Comparison of ENCODE assay signal across 1 cellular context in genomic region chr6:166383817-166384363, GRCh38.
A peak's percentile ranks its signal among the peaks of the same experiment; 100 is the strongest.
TF ChIP-seq lines count a peak whose summit lies in the region.
"Not testable (repeated sequence)": the region's sequence is repeated elsewhere in the genome, so short reads cannot be mapped to it uniquely, and the experiment has no call there.

No MANE protein-coding gene starts in this region.

TF ChIP-seq in K562, 482 proteins besides CTCF, POLR2A, EP300 and RAD21:
- TF ChIP-seq ZBTB33 (CRISPR knock-in tag; IDR thresholded peaks at IDR 0.05), result peak; percentile 85; the same call in 1 of the 2 replicates
- TF ChIP-seq PKNOX1 (IDR thresholded peaks at IDR 0.05), result peak; percentile 86
- TF ChIP-seq HNRNPLL (IDR thresholded peaks at IDR 0.05; ENCODE audit: low read depth, low read length, poor library complexity, severe bottlenecking), result peak; percentile 81
- peak; percentile 61; a peak in 2 of 4 replicates for TF ChIP-seq KDM1A (IDR thresholded peaks at IDR 0.05)
- peak; percentile 20 for TF ChIP-seq MEIS2 (IDR thresholded peaks at IDR 0.05; ENCODE audit: partially characterized antibody)
- TF ChIP-seq TOE1 (IDR thresholded peaks at IDR 0.05; ENCODE audit: borderline replicate concordance), result 0 out of 2 replicates have a peak, but pooled peaks have one; percentile 10
- not testable (repeated sequence) for TF ChIP-seq TOE1 (CRISPR knock-in tag; IDR thresholded peaks at IDR 0.05; ENCODE audit: borderline replicate concordance, low read depth)
- TF ChIP-seq BCOR (IDR thresholded peaks at IDR 0.05), result peak; percentile 76
- peak; percentile 92 for TF ChIP-seq CEBPB (tag; IDR thresholded peaks at IDR 0.05)
- TF ChIP-seq CREM (IDR thresholded peaks at IDR 0.05; ENCODE audit: low read depth), result peak; percentile 3
- TF ChIP-seq HLTF (IDR thresholded peaks at IDR 0.05), result peak; percentile 48; the same call in 1 of the 2 replicates
- 0 out of 2 replicates have a peak, but pooled peaks have one; percentile 6 for TF ChIP-seq TGIF2 (CRISPR knock-in tag; IDR thresholded peaks at IDR 0.05)
- peak; percentile 98 for TF ChIP-seq ZNF121 (CRISPR knock-in tag; conservative IDR thresholded peaks at IDR 0.05)
- peak; percentile 43; the same call in 1 of the 2 replicates for TF ChIP-seq CEBPG (CRISPR knock-in tag; IDR thresholded peaks at IDR 0.05)
- TF ChIP-seq CEBPG (tag; conservative IDR thresholded peaks at IDR 0.05 in 1 of 2, IDR thresholded peaks at IDR 0.05 in 1 of 2), result peak; percentile 16 to 70; a peak in 2 of 4 replicates
- 0 out of 2 replicates have a peak, but pooled peaks have one; percentile 1 for TF ChIP-seq GABPB1 (CRISPR knock-in tag; IDR thresholded peaks at IDR 0.05)
- TF ChIP-seq SMARCA5 (IDR thresholded peaks at IDR 0.05), result peak; percentile 85
